Comparison of ENCODE assay signal across 1 cellular context in genomic region chr20:36676701-36677421, GRCh38.
TF ChIP-seq lines count a peak whose summit lies in the region.

No MANE protein-coding gene starts in this region.

TF ChIP-seq in HepG2, 621 proteins besides CTCF, POLR2A, EP300 and RAD21 (continued from another document and continues in another):
- TF ChIP-seq ZHX2 (IDR thresholded peaks at IDR 0.05; ENCODE audit: low read depth) (no peak; the same call in 1 of the 2 replicates), ZHX2 (CRISPR knock-in tag; IDR thresholded peaks at IDR 0.05; ENCODE audit: borderline replicate concordance) (no peak), ZHX1 (CRISPR knock-in tag; IDR thresholded peaks at IDR 0.05; ENCODE audit: low read depth) (no peak), FUBP1 (CRISPR knock-in tag; IDR thresholded peaks at IDR 0.05; ENCODE audit: borderline replicate concordance) (no peak), MED8 (CRISPR knock-in tag; IDR thresholded peaks at IDR 0.05; ENCODE audit: insufficient replicate concordance) (no peak), ZSCAN21 (CRISPR knock-in tag; IDR thresholded peaks at IDR 0.05; ENCODE audit: borderline replicate concordance) (no peak), EZH2 (conservative IDR thresholded peaks at IDR 0.05; ENCODE audit: low read depth, low read length) (no peak), ADNP (CRISPR knock-in tag; IDR thresholded peaks at IDR 0.05) (no peak), SP140L (CRISPR knock-in tag; IDR thresholded peaks at IDR 0.05; ENCODE audit: borderline replicate concordance) (no peak), DRAP1 (CRISPR knock-in tag; IDR thresholded peaks at IDR 0.05) (no peak), ZNF160 (CRISPR knock-in tag; IDR thresholded peaks at IDR 0.05) (no peak), KMT2A (CRISPR knock-in tag; IDR thresholded peaks at IDR 0.05) (no peak), CREB1 (IDR thresholded peaks at IDR 0.05) (no peak), CREB1 (CRISPR knock-in tag; IDR thresholded peaks at IDR 0.05) (no peak), SIX1 (CRISPR knock-in tag; IDR thresholded peaks at IDR 0.05; ENCODE audit: borderline replicate concordance) (no peak), PRPF4 (IDR thresholded peaks at IDR 0.05; ENCODE audit: low read depth, low read length, poor library complexity, severe bottlenecking) (no peak), PHF5A (CRISPR knock-in tag; IDR thresholded peaks at IDR 0.05; ENCODE audit: low read depth, unreplicated experiment) (no peak), ZNF687 (CRISPR knock-in tag; IDR thresholded peaks at IDR 0.05) (peak; percentile 62; the same call in 1 of the 2 replicates), MLLT10 (CRISPR knock-in tag; IDR thresholded peaks at IDR 0.05) (no peak), ZNF296 (CRISPR knock-in tag; conservative IDR thresholded peaks at IDR 0.05) (no peak), MEF2D (CRISPR knock-in tag; IDR thresholded peaks at IDR 0.05) (no peak), CHD2 (IDR thresholded peaks at IDR 0.05; ENCODE audit: low read depth, low read length) (no peak), ZBTB34 (CRISPR knock-in tag; IDR thresholded peaks at IDR 0.05) (no peak), MIXL1 (CRISPR knock-in tag; IDR thresholded peaks at IDR 0.05) (no peak), ZC3H13 (CRISPR knock-in tag; IDR thresholded peaks at IDR 0.05) (no peak), ZBTB25 (CRISPR knock-in tag; IDR thresholded peaks at IDR 0.05) (no peak), DNMT3B (CRISPR knock-in tag; conservative IDR thresholded peaks at IDR 0.05) (no peak), TGIF2 (CRISPR knock-in tag; IDR thresholded peaks at IDR 0.05) (no peak), ZNF224 (CRISPR knock-in tag; IDR thresholded peaks at IDR 0.05) (no peak), BRCA1 (CRISPR knock-in tag; IDR thresholded peaks at IDR 0.05) (no peak), ZNF703 (CRISPR knock-in tag; IDR thresholded peaks at IDR 0.05; ENCODE audit: borderline replicate concordance) (no peak), ZSCAN25 (CRISPR knock-in tag; IDR thresholded peaks at IDR 0.05) (0 out of 2 replicates have a peak, but pooled peaks have one; percentile 21), ZNF260 (CRISPR knock-in tag; IDR thresholded peaks at IDR 0.05; ENCODE audit: borderline replicate concordance, low read depth) (no peak), ARHGAP35 (CRISPR knock-in tag; IDR thresholded peaks at IDR 0.05; ENCODE audit: borderline replicate concordance) (no peak), ZNF646 (CRISPR knock-in tag; IDR thresholded peaks at IDR 0.05) (no peak)
